Comparison of ENCODE assay signal across 1 cellular context in the genomic region with DNA sequence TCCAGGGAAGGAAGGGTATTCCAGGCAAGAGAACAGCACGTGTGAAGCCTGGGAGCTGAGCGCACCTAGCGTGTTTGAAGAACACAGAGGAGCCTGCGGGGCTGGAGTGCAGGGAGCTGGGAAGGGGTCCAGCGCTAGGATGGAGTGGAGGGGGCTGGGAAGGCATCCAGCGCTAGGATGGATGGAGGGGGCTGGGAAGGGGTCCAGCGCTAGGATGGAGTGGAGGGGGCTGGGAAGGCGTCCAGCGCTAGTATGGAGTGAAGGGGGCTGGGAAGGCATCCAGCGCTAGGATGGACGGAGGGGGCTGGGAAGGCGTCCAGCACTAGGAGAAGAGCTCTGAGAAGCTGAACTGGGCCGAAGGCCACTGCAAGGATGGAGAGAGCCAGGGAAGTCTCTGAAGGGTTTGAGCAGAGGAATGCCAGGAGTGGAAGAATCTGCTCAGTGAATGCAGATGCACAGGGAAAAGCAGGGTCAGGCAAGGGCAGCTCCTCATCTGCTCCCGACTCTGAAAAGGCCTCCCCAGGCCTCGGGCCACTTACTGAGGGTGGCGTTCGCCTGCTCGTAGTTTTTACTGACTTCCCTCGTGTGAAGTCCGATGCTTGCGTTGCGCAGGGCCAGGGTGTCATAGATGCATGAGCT.
TF ChIP-seq lines count a peak whose summit lies in the region.

No MANE protein-coding gene starts in this region.

TF ChIP-seq in HepG2, 621 proteins besides CTCF, POLR2A, EP300 and RAD21:
- TF ChIP-seq, protein P1, sequence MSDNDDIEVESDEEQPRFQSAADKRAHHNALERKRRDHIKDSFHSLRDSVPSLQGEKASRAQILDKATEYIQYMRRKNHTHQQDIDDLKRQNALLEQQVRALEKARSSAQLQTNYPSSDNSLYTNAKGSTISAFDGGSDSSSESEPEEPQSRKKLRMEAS (IDR thresholded peaks at IDR 0.05): no peak
- TF ChIP-seq, protein P2, sequence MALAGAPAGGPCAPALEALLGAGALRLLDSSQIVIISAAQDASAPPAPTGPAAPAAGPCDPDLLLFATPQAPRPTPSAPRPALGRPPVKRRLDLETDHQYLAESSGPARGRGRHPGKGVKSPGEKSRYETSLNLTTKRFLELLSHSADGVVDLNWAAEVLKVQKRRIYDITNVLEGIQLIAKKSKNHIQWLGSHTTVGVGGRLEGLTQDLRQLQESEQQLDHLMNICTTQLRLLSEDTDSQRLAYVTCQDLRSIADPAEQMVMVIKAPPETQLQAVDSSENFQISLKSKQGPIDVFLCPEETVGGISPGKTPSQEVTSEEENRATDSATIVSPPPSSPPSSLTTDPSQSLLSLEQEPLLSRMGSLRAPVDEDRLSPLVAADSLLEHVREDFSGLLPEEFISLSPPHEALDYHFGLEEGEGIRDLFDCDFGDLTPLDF (CRISPR knock-in tag; IDR thresholded peaks at IDR 0.05): no peak
- TF ChIP-seq ZSCAN20 (CRISPR knock-in tag; IDR thresholded peaks at IDR 0.05; ENCODE audit: borderline replicate concordance): no peak
- no peak for TF ChIP-seq HDAC1 (CRISPR knock-in tag; IDR thresholded peaks at IDR 0.05)
- TF ChIP-seq ZNF724P (CRISPR knock-in tag; IDR thresholded peaks at IDR 0.05; ENCODE audit: borderline replicate concordance): no peak
- no peak for TF ChIP-seq BORCS8-MEF2B (CRISPR knock-in tag; IDR thresholded peaks at IDR 0.05)
- TF ChIP-seq MXD4 (CRISPR knock-in tag; IDR thresholded peaks at IDR 0.05): no peak
- no peak for TF ChIP-seq ZNF567 (CRISPR knock-in tag; IDR thresholded peaks at IDR 0.05; ENCODE audit: borderline replicate concordance)
- no peak for TF ChIP-seq ZNF549 (CRISPR knock-in tag; IDR thresholded peaks at IDR 0.05)
